Comparison of ENCODE assay signal across 18 cellular contexts in the genomic region with DNA sequence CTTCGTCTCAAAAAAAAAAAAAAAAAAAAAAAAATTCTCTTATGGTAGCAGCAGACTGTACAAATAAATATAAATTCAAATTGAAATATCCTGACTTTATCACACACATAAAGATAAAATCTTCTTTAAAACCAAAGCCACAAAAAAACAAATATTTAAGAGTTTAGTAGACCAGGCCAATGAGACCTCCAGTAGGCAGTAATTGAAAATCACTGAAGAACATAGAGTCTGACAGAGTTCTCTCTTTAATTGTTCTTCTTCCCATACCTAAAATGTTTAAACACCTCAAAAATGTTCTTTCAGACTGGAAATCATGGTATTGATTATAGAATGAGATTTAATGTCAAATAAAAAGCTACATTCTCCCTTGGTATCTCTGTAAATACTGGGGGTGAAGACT. TPM values are rescaled to one million over a fixed set of nuclear protein-coding genes. Genes with fewer than 3 reads are reported as not detected.
DNase-seq lines count a peak whose midpoint lies in the region; ATAC-seq, FAIRE-seq and TF ChIP-seq lines count a peak whose summit lies in the region.
"Had no signal": no experiment of that assay in that cellular context is flagged by ENCODE, and none has a peak within 500 bp of the region (broad histone marks: within the 10 kb centered on the region; RNA-seq: fewer than 3 reads in every experiment).

No MANE protein-coding gene starts in this region.

- no peak for FAIRE-seq in GM19239 (lab: Jason Lieb, UNC)

- H3K4me3 Mint-ChIP-seq in CD4-positive, alpha-beta T cell: no peak overlapping the region

- peaks cover 55% of the 10 kb centered on the region for H3K36me3 Mint-ChIP-seq in CD4-positive, alpha-beta T cell (ENCODE audit: low read depth)

- H3K9me3 Mint-ChIP-seq in CD4-positive, alpha-beta T cell: peaks cover 3% of the 10 kb centered on the region

- H3K4me3 ChIP-seq in adipocyte (ENCODE audit: low read length) (no peak overlapping the region), neutrophil (ENCODE audit: low read depth in 1 of 2, low read length in 1 of 2) (no peak overlapping the region)
- H3K4me3 ChIP-seq: BLaER1 had no signal

- no peaks in the 10 kb centered on the region for H3K27me3 Mint-ChIP-seq in CD4-positive, alpha-beta T cell

- H3K9me3 ChIP-seq in CD4-positive, alpha-beta T cell (ENCODE audit: control insufficient read depth, low read length): no peaks in the 10 kb centered on the region
- peaks cover 5% of the 10 kb centered on the region for H3K9me3 ChIP-seq in adipocyte (ENCODE audit: control insufficient read depth, low read length)
- no peaks in the 10 kb centered on the region for H3K9me3 ChIP-seq in neutrophil
- H3K9me3 ChIP-seq: Caco-2 had no signal

- H3K27me3 ChIP-seq in CD4-positive, alpha-beta T cell (ENCODE audit: control insufficient read depth, insufficient read depth, low read length): no peaks in the 10 kb centered on the region
- no peaks in the 10 kb centered on the region for H3K27me3 ChIP-seq in adipocyte (replicated peaks; ENCODE audit: control insufficient read depth, insufficient read depth, low read length)
- no peaks in the 10 kb centered on the region for H3K27me3 ChIP-seq in neutrophil
- H3K27me3 ChIP-seq: BLaER1 had no signal

- TF ChIP-seq CTCF in CD4-positive, alpha-beta T cell (IDR thresholded peaks at IDR 0.05): no peak
- TF ChIP-seq CTCF in neutrophil (IDR thresholded peaks at IDR 0.05): no peak

- POLR2A ChIA-PET in CD4-positive, alpha-beta T cell (lab: Charles Lee): no interaction called here

- DNase-seq in CD4-positive, alpha-beta T cell: no peak
- DNase-seq in GM04503 (ENCODE audit: low read depth) (peak; percentile 9), adipocyte (ENCODE audit: low read depth) (peak; percentile 48), NCI-H2196 treated with DMSO at 0.1 percent for 48 hours (lab: John Stamatoyannopoulos, UW; ENCODE audit: unreplicated experiment) (no peak), erythroblast (lab: John Stamatoyannopoulos, UW) (no peak), GM19239 (ENCODE audit: insufficient read length, low spot score) (no peak)
- DNase-seq: Caco-2, H7, Karpas-422, MM.1S, NCI-H1092 treated with DMSO at 0.1 percent for 48 hours, NCI-H2081 treated with DMSO at 0.1 percent for 48 hours, NCI-H2227 treated with DMSO at 0.1 percent for 48 hours, NCI-H524 had no signal

- H3K36me3 ChIP-seq in adipocyte (ENCODE audit: control insufficient read depth, insufficient read depth, low read length, severe bottlenecking): peaks cover 30% of the 10 kb centered on the region
- H3K36me3 ChIP-seq in neutrophil: peaks cover 21% of the 10 kb centered on the region

- H3K4me1 ChIP-seq in adipocyte (ENCODE audit: control insufficient read depth, insufficient read depth, low read length): peaks cover 16% of the 10 kb centered on the region
- H3K4me1 ChIP-seq in neutrophil (ENCODE audit: control insufficient read depth in 1 of 2, insufficient read depth in 1 of 2, low read depth in 1 of 2, low read length in 1 of 2): no peaks in the 10 kb centered on the region

- CTCF ChIA-PET in CD4-positive, alpha-beta T cell (lab: Charles Lee): no interaction called here

- H3K4me1 Mint-ChIP-seq in CD4-positive, alpha-beta T cell (ENCODE audit: low read depth): peaks cover 78% of the 10 kb centered on the region

- ATAC-seq in CD4-positive, alpha-beta T cell (ENCODE audit: poor library complexity): no peak
- ATAC-seq: Panc1, Right ventricle myocardium inferior had no signal

- intact Hi-C loops in CD4-positive, alpha-beta T cell (cut with DNase I, micrococcal nuclease): no loop called here

- H3K27ac Mint-ChIP-seq in CD4-positive, alpha-beta T cell: peak overlapping the region; percentile 39

- no peak overlapping the region for H3K9ac ChIP-seq in adipocyte (ENCODE audit: low read length)
- H3K9ac ChIP-seq: BLaER1 had no signal

- no peak overlapping the region for H3K27ac ChIP-seq in CD4-positive, alpha-beta T cell (ENCODE audit: low read depth, low read length)
- H3K27ac ChIP-seq in neutrophil: peak overlapping the region; percentile 8
- H3K27ac ChIP-seq: BLaER1 had no signal

- TF ChIP-seq POLR2A in erythroblast (IDR thresholded peaks at IDR 0.05; ENCODE audit: low read length): no peak

RNA-seq across cellular contexts. Expression of a gene that starts 20.8 kb away (rescaled TPM):
- 100 to 1,000 TPM; 146 to 148 TPM for total RNA-seq in CD4-positive, alpha-beta T cell

RNA-seq across cellular contexts. Expression of a gene that starts 21.9 kb away (rescaled TPM):
- total RNA-seq in CD4-positive, alpha-beta T cell: 1 to 10 TPM; 6.3 to 6.7 TPM

Comparison
In these comparisons a context has a peak if more than half of its experiments do, and no peak if none do; other contexts are left out.
1. DNase-seq: peak in GM04503 (single experiment) and adipocyte (single experiment); none in CD4-positive, alpha-beta T cell (0 of 10), NCI-H2196 treated with DMSO at 0.1 percent for 48 hours (single experiment), erythroblast (0 of 2) and GM19239 (single experiment).